1 cellular context compared by ENCODE assay signal in the genomic region with DNA sequence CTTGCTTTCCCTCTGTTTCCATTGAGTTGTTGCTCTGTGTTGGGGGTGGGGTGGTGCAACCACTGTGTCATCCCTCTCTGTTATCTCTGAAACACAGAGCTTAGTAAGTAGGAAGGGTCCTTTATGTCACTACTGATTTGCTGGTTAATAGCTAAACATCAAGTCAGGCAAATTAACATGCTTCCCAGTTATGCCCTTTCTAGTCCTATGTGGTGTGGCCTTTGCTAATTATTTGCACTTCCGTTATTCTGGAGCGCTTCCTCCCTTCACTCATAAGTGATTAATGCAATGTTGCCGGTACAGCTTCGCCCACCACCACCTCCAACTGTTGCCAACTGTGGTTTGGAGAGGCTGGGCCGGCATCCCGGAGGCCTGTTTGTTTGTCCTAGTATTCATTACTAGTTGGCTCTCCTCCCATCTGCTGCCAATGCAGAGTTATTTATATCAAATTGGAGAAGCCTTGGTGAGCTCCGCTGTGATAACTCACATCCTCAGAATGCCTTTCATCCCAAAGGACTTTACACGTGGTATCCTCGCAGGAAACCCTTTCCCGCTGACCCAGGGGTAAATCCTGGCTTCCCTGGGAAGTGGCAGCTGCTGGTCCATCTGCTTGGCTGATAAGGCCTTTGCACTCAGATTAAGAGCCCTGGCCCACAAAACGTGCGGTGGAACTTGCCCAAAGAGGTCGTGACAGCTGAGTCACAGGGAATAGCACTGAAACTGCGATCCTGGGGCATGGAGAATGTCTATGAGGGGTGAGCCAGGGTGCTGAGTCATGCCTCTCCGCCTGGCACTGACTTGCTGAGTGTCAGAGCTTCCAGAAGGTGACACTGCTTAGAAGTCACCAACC.
A peak's percentile ranks its signal among the peaks of the same experiment; 100 is the strongest.
TF ChIP-seq lines count a peak whose summit lies in the region.

No MANE protein-coding gene starts in this region.

TF ChIP-seq in HepG2, 621 proteins besides CTCF, POLR2A, EP300 and RAD21 (continued from another document):
- TF ChIP-seq DMAP1 (CRISPR knock-in tag; IDR thresholded peaks at IDR 0.05) (no peak), KLF16 (CRISPR knock-in tag; IDR thresholded peaks at IDR 0.05) (no peak), ZMAT3 (CRISPR knock-in tag; conservative IDR thresholded peaks at IDR 0.05) (no peak), RFX1 (IDR thresholded peaks at IDR 0.05) (no peak), ZNF232 (CRISPR knock-in tag; IDR thresholded peaks at IDR 0.05; ENCODE audit: borderline replicate concordance) (0 out of 2 replicates have a peak, but pooled peaks have one; percentile 43), TOE1 (CRISPR knock-in tag; IDR thresholded peaks at IDR 0.05) (no peak), HNF4G (IDR thresholded peaks at IDR 0.05; ENCODE audit: borderline replicate concordance, low read depth, low read length) (no peak), HNF4G (CRISPR knock-in tag; IDR thresholded peaks at IDR 0.05; ENCODE audit: borderline replicate concordance, low read depth) (no peak), TCF7 (IDR thresholded peaks at IDR 0.05; ENCODE audit: low read depth) (no peak), ZNF432 (CRISPR knock-in tag; IDR thresholded peaks at IDR 0.05; ENCODE audit: borderline replicate concordance) (no peak), ARNTL (CRISPR knock-in tag; IDR thresholded peaks at IDR 0.05) (no peak), STAT5B (CRISPR knock-in tag; IDR thresholded peaks at IDR 0.05) (no peak), SRSF4 (IDR thresholded peaks at IDR 0.05; ENCODE audit: low read depth, low read length, poor library complexity, severe bottlenecking) (no peak), ZNF788 (CRISPR knock-in tag; IDR thresholded peaks at IDR 0.05; ENCODE audit: borderline replicate concordance) (0 out of 2 replicates have a peak, but pooled peaks have one; percentile 17), ZFAT (CRISPR knock-in tag; conservative IDR thresholded peaks at IDR 0.05) (no peak), KDM1A (CRISPR knock-in tag; IDR thresholded peaks at IDR 0.05) (no peak), DNMT3B (CRISPR knock-in tag; conservative IDR thresholded peaks at IDR 0.05) (no peak), ZFX (CRISPR knock-in tag; IDR thresholded peaks at IDR 0.05; ENCODE audit: low read depth) (peak; percentile 47), ZNF781 (CRISPR knock-in tag; IDR thresholded peaks at IDR 0.05; ENCODE audit: borderline replicate concordance, not compliant biosample characterization) (no peak), GATAD1 (CRISPR knock-in tag; IDR thresholded peaks at IDR 0.05) (no peak), MEIS2 (CRISPR knock-in tag; IDR thresholded peaks at IDR 0.05) (0 out of 2 replicates have a peak, but pooled peaks have one; percentile 40), ZFP41 (CRISPR knock-in tag; IDR thresholded peaks at IDR 0.05; ENCODE audit: borderline replicate concordance) (no peak), ZNF143 (CRISPR knock-in tag; IDR thresholded peaks at IDR 0.05) (no peak), CBFB (CRISPR knock-in tag; IDR thresholded peaks at IDR 0.05) (no peak), HOXA3 (CRISPR knock-in tag; IDR thresholded peaks at IDR 0.05) (peak; percentile 47; the same call in 1 of the 2 replicates), ATAD3A (CRISPR knock-in tag; IDR thresholded peaks at IDR 0.05) (no peak), HNF4A (CRISPR knock-in tag; IDR thresholded peaks at IDR 0.05) (peak; percentile 42; the same call in 1 of the 2 replicates), PHB2 (IDR thresholded peaks at IDR 0.05; ENCODE audit: partially characterized antibody) (no peak), ZSCAN21 (CRISPR knock-in tag; IDR thresholded peaks at IDR 0.05; ENCODE audit: borderline replicate concordance) (no peak), HMG20A (CRISPR knock-in tag; IDR thresholded peaks at IDR 0.05; ENCODE audit: borderline replicate concordance) (peak; percentile 16; the same call in 1 of the 2 replicates), NFE2 (CRISPR knock-in tag; IDR thresholded peaks at IDR 0.05) (peak; percentile 89), MAZ (IDR thresholded peaks at IDR 0.05; ENCODE audit: borderline replicate concordance, low read depth, low read length) (no peak), MAZ (CRISPR knock-in tag; IDR thresholded peaks at IDR 0.05; ENCODE audit: low read depth) (0 out of 2 replicates have a peak, but pooled peaks have one; percentile 25), ZSCAN12 (CRISPR knock-in tag; IDR thresholded peaks at IDR 0.05) (no peak), SMARCC2 (IDR thresholded peaks at IDR 0.05) (no peak), TBX2 (CRISPR knock-in tag; IDR thresholded peaks at IDR 0.05; ENCODE audit: borderline replicate concordance) (peak; percentile 61)
- TF ChIP-seq, protein P1, sequence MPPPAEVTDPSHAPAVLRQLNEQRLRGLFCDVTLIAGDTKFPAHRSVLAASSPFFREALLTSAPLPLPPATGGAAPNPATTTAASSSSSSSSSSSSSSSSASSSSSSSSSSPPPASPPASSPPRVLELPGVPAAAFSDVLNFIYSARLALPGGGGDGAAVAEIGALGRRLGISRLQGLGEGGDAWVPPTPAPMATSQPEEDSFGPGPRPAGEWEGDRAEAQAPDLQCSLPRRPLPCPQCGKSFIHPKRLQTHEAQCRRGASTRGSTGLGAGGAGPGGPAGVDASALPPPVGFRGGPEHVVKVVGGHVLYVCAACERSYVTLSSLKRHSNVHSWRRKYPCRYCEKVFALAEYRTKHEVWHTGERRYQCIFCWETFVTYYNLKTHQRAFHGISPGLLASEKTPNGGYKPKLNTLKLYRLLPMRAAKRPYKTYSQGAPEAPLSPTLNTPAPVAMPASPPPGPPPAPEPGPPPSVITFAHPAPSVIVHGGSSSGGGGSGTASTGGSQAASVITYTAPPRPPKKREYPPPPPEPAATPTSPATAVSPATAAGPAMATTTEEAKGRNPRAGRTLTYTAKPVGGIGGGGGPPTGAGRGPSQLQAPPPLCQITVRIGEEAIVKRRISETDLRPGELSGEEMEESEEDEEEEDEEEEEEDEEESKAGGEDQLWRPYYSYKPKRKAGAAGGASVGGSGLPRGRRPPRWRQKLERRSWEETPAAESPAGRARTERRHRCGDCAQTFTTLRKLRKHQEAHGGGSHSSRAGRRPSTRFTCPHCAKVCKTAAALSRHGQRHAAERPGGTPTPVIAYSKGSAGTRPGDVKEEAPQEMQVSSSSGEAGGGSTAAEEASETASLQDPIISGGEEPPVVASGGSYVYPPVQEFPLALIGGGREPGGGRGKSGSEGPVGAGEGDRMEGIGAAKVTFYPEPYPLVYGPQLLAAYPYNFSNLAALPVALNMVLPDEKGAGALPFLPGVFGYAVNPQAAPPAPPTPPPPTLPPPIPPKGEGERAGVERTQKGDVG (CRISPR knock-in tag; IDR thresholded peaks at IDR 0.05; ENCODE audit: borderline replicate concordance): 0 out of 2 replicates have a peak, but pooled peaks have one; percentile 93
- TF ChIP-seq, protein P2, sequence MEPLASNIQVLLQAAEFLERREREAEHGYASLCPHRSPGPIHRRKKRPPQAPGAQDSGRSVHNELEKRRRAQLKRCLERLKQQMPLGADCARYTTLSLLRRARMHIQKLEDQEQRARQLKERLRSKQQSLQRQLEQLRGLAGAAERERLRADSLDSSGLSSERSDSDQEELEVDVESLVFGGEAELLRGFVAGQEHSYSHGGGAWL (CRISPR knock-in tag; IDR thresholded peaks at IDR 0.05): no peak
- TF ChIP-seq, protein P3, sequence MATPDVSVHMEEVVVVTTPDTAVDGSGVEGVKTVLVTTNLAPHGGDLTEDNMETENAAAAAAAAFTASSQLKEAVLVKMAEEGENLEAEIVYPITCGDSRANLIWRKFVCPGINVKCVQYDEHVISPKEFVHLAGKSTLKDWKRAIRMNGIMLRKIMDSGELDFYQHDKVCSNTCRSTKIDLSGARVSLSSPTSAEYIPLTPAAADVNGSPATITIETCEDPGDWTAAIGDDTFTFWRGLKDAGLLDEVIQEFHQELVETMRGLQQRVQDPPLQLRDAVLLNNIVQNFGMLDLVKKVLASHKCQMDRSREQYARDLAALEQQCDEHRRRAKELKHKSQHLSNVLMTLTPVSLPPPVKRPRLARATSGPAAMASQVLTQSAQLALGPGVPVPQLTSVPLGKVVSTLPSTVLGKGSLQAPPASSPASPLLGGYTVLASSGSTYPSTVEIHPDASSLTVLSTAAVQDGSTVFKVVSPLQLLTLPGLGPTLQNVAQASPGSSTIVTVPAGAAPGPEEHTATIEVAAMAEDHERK (CRISPR knock-in tag; IDR thresholded peaks at IDR 0.05; ENCODE audit: low read depth): no peak
- TF ChIP-seq, protein P4, sequence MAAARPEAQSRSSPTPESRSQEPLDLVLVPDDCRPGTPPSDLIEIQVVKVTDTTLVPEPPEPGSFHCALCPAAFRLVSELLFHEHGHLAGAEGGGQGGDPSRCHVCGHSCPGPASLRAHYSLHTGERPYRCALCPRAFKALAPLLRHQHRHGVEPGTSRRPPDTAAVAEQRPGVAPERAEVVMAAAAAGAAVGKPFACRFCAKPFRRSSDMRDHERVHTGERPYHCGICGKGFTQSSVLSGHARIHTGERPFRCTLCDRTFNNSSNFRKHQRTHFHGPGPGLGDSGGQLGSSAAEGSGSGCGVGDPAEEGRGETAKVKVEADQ (CRISPR knock-in tag; IDR thresholded peaks at IDR 0.05; ENCODE audit: borderline replicate concordance): no peak
- TF ChIP-seq, protein P5, sequence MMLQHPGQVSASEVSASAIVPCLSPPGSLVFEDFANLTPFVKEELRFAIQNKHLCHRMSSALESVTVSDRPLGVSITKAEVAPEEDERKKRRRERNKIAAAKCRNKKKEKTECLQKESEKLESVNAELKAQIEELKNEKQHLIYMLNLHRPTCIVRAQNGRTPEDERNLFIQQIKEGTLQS (CRISPR knock-in tag; IDR thresholded peaks at IDR 0.05): 0 out of 2 replicates have a peak, but pooled peaks have one; percentile 19
